8 cellular contexts compared by ENCODE assay signal in genomic region chr2:190649798-190650390, GRCh38. TPM values are rescaled to one million over a fixed set of nuclear protein-coding genes. Genes with fewer than 3 reads are reported as not detected.
A peak's percentile ranks its signal among the peaks of the same experiment; 100 is the strongest.
DNase-seq lines count a peak whose midpoint lies in the region; ATAC-seq and TF ChIP-seq lines count a peak whose summit lies in the region.

No MANE protein-coding gene starts in this region.

- CTCF ChIA-PET in CD8-positive, alpha-beta memory T cell (lab: Charles Lee) = interaction anchor here (1.0 to 1.9 kb wide), 3 partner anchors 14 to 30 kb away, joined by 3 to 5 read pairs (median 3); no protein-coding TSS in a partner anchor
- CTCF ChIA-PET in HEK293T (lab: Yijun Ruan, JAX) = interaction anchor here (1.4 kb wide), 1 partner anchor 30 kb away, joined by 4 read pairs; no protein-coding TSS in a partner anchor
- CTCF ChIA-PET in naive thymus-derived CD4-positive, alpha-beta T cell (lab: Charles Lee) = interaction anchor here (1.2 to 5.3 kb wide), 2 partner anchors 15 to 31 kb away, joined by 6 to 23 read pairs; no protein-coding TSS in a partner anchor

- POLR2A ChIA-PET in CD8-positive, alpha-beta memory T cell (lab: Charles Lee) = interaction anchor here (0.6 to 1.0 kb wide), 2 partner anchors 116 to 292 kb away, joined by 3 to 5 read pairs; no protein-coding TSS in a partner anchor
- POLR2A ChIA-PET in HEK293T (lab: Yijun Ruan, JAX) = no interaction called here
- POLR2A ChIA-PET in naive thymus-derived CD4-positive, alpha-beta T cell (lab: Charles Lee) = interaction anchor here (0.6 to 2.1 kb wide), 6 partner anchors 11 to 243 kb away, joined by 3 to 14 read pairs (median 5); partner anchors contain the start of gene NEMP2

- peaks cover 0 to 10% (median 0%) of the 10 kb centered on the region in 3 donors for H3K36me3 Mint-ChIP-seq in CD8-positive, alpha-beta memory T cell
- H3K36me3 Mint-ChIP-seq in endothelial cell (ENCODE audit: low read depth, unreplicated experiment) = peaks cover 6% of the 10 kb centered on the region
- no peaks in the 10 kb centered on the region for H3K36me3 Mint-ChIP-seq in naive thymus-derived CD4-positive, alpha-beta T cell

- no peaks in the 10 kb centered on the region for H3K27me3 ChIP-seq in CD8-positive, alpha-beta memory T cell (ENCODE audit: insufficient read depth, low read length, poor library complexity, severe bottlenecking)
- no peaks in the 10 kb centered on the region for H3K27me3 ChIP-seq in naive thymus-derived CD4-positive, alpha-beta T cell (ENCODE audit: control insufficient read depth in 2 of 2, insufficient read depth in 2 of 2, low read length in 2 of 2)

- peak overlapping the region; percentile 83 to 97 (median 95) for H3K27ac Mint-ChIP-seq in CD8-positive, alpha-beta memory T cell
- H3K27ac Mint-ChIP-seq in endothelial cell (ENCODE audit: unreplicated experiment) = peak overlapping the region; percentile 80
- peak overlapping the region; percentile 73 to 97 (median 88) for H3K27ac Mint-ChIP-seq in naive thymus-derived CD4-positive, alpha-beta T cell

- H3K4me1 Mint-ChIP-seq in CD8-positive, alpha-beta memory T cell = peaks cover 27 to 49% (median 36%) of the 10 kb centered on the region in 3 donors
- peaks cover 17% of the 10 kb centered on the region for H3K4me1 Mint-ChIP-seq in endothelial cell (ENCODE audit: unreplicated experiment)
- peaks cover 10 to 53% (median 41%) of the 10 kb centered on the region in 7 donors for H3K4me1 Mint-ChIP-seq in naive thymus-derived CD4-positive, alpha-beta T cell

- no peak for TF ChIP-seq CTCF in endothelial cell (IDR thresholded peaks at IDR 0.05; ENCODE audit: unreplicated experiment)

- DNase-seq in CD8-positive, alpha-beta memory T cell = no peak
- DNase-seq in HEK293T (ENCODE audit: extremely low spot score) (peak; percentile 11), endothelial cell (ENCODE audit: low spot score) (no peak), GOT3 (lab: John Stamatoyannopoulos, UW) (no peak)
- DNase-seq in naive thymus-derived CD4-positive, alpha-beta T cell = peak in 2 of 9 donors; percentile 16

- H3K4me3 Mint-ChIP-seq in CD8-positive, alpha-beta memory T cell = peak overlapping the region; percentile 91 to 97 (median 97)
- peak overlapping the region; percentile 97 for H3K4me3 Mint-ChIP-seq in endothelial cell (ENCODE audit: unreplicated experiment)
- H3K4me3 Mint-ChIP-seq in naive thymus-derived CD4-positive, alpha-beta T cell = peak overlapping the region; percentile 89 to 99 (median 92)

- peaks cover 13% of the 10 kb centered on the region for H3K4me1 ChIP-seq in CD8-positive, alpha-beta memory T cell (ENCODE audit: insufficient read depth, low read length)
- H3K4me1 ChIP-seq in naive thymus-derived CD4-positive, alpha-beta T cell (ENCODE audit: control insufficient read depth in 2 of 2, insufficient read depth in 2 of 2, low read length in 2 of 2) = peaks cover 10 to 16% of the 10 kb centered on the region in 2 donors

- H3K27me3 Mint-ChIP-seq in CD8-positive, alpha-beta memory T cell = no peaks in the 10 kb centered on the region
- peaks cover 10% of the 10 kb centered on the region for H3K27me3 Mint-ChIP-seq in endothelial cell (ENCODE audit: unreplicated experiment)
- no peaks in the 10 kb centered on the region for H3K27me3 Mint-ChIP-seq in naive thymus-derived CD4-positive, alpha-beta T cell

- peak overlapping the region; percentile 79 for H3K27ac ChIP-seq in CD8-positive, alpha-beta memory T cell (ENCODE audit: low read depth, low read length)
- peak overlapping the region; percentile 92 for H3K27ac ChIP-seq in naive thymus-derived CD4-positive, alpha-beta T cell (ENCODE audit: low read depth, low read length)

- intact Hi-C loops in naive thymus-derived CD4-positive, alpha-beta T cell (cut with micrococcal nuclease) = loop anchor here (1.0 to 10.0 kb wide), 19 partner anchors 8 to 1209 kb away; partner anchors contain the start of genes ASNSD1 (in 2 of the 2), NEMP2 (in 2 of the 2), STAT1 (in 2 of the 2) and STAT4 (in 2 of the 2)

- ATAC-seq in SK-N-SH treated with all-trans-retinoic acid at 6 μM for 48 hours = peak; percentile 21
- ATAC-seq in naive thymus-derived CD4-positive, alpha-beta T cell = no peak
- ATAC-seq in GM18858 (IDR thresholded peaks at IDR 0.05; ENCODE audit: unreplicated experiment) = no peak
- ATAC-seq in HG02840 (IDR thresholded peaks at IDR 0.05; ENCODE audit: low FRiP score, unreplicated experiment) = no peak

- H3K9me3 ChIP-seq in CD8-positive, alpha-beta memory T cell (ENCODE audit: low read length) = no peaks in the 10 kb centered on the region
- H3K9me3 ChIP-seq in naive thymus-derived CD4-positive, alpha-beta T cell (ENCODE audit: control insufficient read depth in 2 of 3, low read length in 3 of 3) = no peaks in the 10 kb centered on the region

- peak overlapping the region; percentile 93 for H3K4me3 ChIP-seq in CD8-positive, alpha-beta memory T cell (ENCODE audit: low read length)
- peak overlapping the region; percentile 77 for H3K4me3 ChIP-seq in naive thymus-derived CD4-positive, alpha-beta T cell (ENCODE audit: low read length)

- no peaks in the 10 kb centered on the region for H3K9me3 Mint-ChIP-seq in CD8-positive, alpha-beta memory T cell
- no peaks in the 10 kb centered on the region for H3K9me3 Mint-ChIP-seq in endothelial cell (ENCODE audit: unreplicated experiment)
- H3K9me3 Mint-ChIP-seq in naive thymus-derived CD4-positive, alpha-beta T cell = peaks cover 0 to 2% (median 0%) of the 10 kb centered on the region in 11 donors

- H3K36me3 ChIP-seq in CD8-positive, alpha-beta memory T cell (ENCODE audit: insufficient read depth, low read length) = no peaks in the 10 kb centered on the region
- peaks cover 0 to 7% (median 0%) of the 10 kb centered on the region in 3 experiments for H3K36me3 ChIP-seq in naive thymus-derived CD4-positive, alpha-beta T cell (ENCODE audit: control insufficient read depth in 2 of 3, insufficient read depth in 3 of 3, low read length in 3 of 3)

TF ChIP-seq in HEK293T, 16 proteins besides CTCF, POLR2A, EP300 and RAD21:
- TF ChIP-seq FOXA1 (IDR thresholded peaks at IDR 0.05) = no peak
- no peak for TF ChIP-seq HDGF (IDR thresholded peaks at IDR 0.05; ENCODE audit: borderline replicate concordance)
- TF ChIP-seq NFRKB (IDR thresholded peaks at IDR 0.05) = no peak
- TF ChIP-seq ARNT (IDR thresholded peaks at IDR 0.05) = no peak
- no peak for TF ChIP-seq FOXK2 (IDR thresholded peaks at IDR 0.05)
- no peak for TF ChIP-seq FOXM1 (IDR thresholded peaks at IDR 0.05; ENCODE audit: borderline replicate concordance)
- TF ChIP-seq TARDBP (IDR thresholded peaks at IDR 0.05) = no peak
- no peak for TF ChIP-seq PKNOX1 (IDR thresholded peaks at IDR 0.05)
- no peak for TF ChIP-seq SP1 (IDR thresholded peaks at IDR 0.05)
- TF ChIP-seq SUZ12 (IDR thresholded peaks at IDR 0.05) = no peak
- no peak for TF ChIP-seq CTBP1 (IDR thresholded peaks at IDR 0.05; ENCODE audit: borderline replicate concordance)
- no peak for TF ChIP-seq ZNF384 (IDR thresholded peaks at IDR 0.05)
- TF ChIP-seq L3MBTL2 (conservative IDR thresholded peaks at IDR 0.05) = no peak
- TF ChIP-seq LEF1 (IDR thresholded peaks at IDR 0.05; ENCODE audit: borderline replicate concordance) = no peak
- no peak for TF ChIP-seq ELF4 (IDR thresholded peaks at IDR 0.05)
- TF ChIP-seq BHLHE40 (IDR thresholded peaks at IDR 0.05; ENCODE audit: borderline replicate concordance) = no peak

TF ChIP-seq in SK-N-SH treated with all-trans-retinoic acid at 6 μM for 48 hours, 23 proteins besides CTCF, POLR2A, EP300 and RAD21 (continues in another document):
- TF ChIP-seq ESRRG (CRISPR knock-in tag; IDR thresholded peaks at IDR 0.05) (no peak), ISL1 (CRISPR knock-in tag; IDR thresholded peaks at IDR 0.05) (no peak), ZFP30 (CRISPR knock-in tag; IDR thresholded peaks at IDR 0.05) (no peak), PATZ1 (CRISPR knock-in tag; IDR thresholded peaks at IDR 0.05; ENCODE audit: borderline replicate concordance) (no peak), TOX (CRISPR knock-in tag; IDR thresholded peaks at IDR 0.05; ENCODE audit: borderline replicate concordance) (no peak), CREB5 (CRISPR knock-in tag; IDR thresholded peaks at IDR 0.05; ENCODE audit: low read depth) (no peak), GLIS3 (CRISPR knock-in tag; IDR thresholded peaks at IDR 0.05) (no peak), ZC3H10 (CRISPR knock-in tag; IDR thresholded peaks at IDR 0.05) (no peak), ZFP3 (CRISPR knock-in tag; IDR thresholded peaks at IDR 0.05) (no peak), CSDC2 (CRISPR knock-in tag; IDR thresholded peaks at IDR 0.05) (no peak), ZNF70 (CRISPR knock-in tag; IDR thresholded peaks at IDR 0.05) (no peak)

RNA-seq across cellular contexts. Expression of gene NAB1, which starts 1.0 kb away (rescaled TPM):
- 10 to 100 TPM; 29.8 to 35.1 TPM for total RNA-seq in CD8-positive, alpha-beta memory T cell
- polyA plus RNA-seq in CD8-positive, alpha-beta memory T cell = 3.9 TPM
- total RNA-seq in endothelial cell (ENCODE audit: unreplicated experiment) = 44.9 TPM
- total RNA-seq in naive thymus-derived CD4-positive, alpha-beta T cell = 10 to 100 TPM; 18.5 to 30.2 (median 21.1) TPM
- polyA plus RNA-seq in naive thymus-derived CD4-positive, alpha-beta T cell = 1 to 10 TPM; 2.5 to 2.9 TPM
